In the genomic region with DNA sequence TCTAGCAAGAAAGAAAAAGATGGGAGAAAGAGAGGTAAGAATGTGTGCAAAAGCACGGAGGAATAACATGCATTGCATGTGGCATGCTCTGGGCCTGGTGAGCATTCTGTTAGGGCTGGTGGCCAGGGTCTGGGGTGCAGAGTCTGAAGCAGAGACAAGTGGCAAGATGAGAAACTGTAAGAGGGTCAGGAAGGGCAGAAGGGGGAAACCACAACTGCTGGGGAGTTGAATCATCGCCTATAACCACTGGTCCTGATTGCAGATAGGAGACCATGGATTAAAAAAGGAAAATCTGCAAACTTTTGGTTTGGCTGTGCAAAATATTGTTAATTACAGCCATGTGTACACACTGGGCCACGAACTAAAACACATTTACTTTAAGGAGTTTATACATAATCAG, we compare ENCODE assay signal across 16 cellular contexts.
A peak's percentile ranks its signal among the peaks of the same experiment; 100 is the strongest.
DNase-seq lines count a peak whose midpoint lies in the region; ATAC-seq, FAIRE-seq and TF ChIP-seq lines count a peak whose summit lies in the region.
"Had no signal": no experiment of that assay in that cellular context is flagged by ENCODE, and none has a peak within 500 bp of the region (broad histone marks: within the 10 kb centered on the region; RNA-seq: fewer than 3 reads in every experiment).

No MANE protein-coding gene starts in this region.

- no peaks in the 10 kb centered on the region for H3K9me3 Mint-ChIP-seq in T-cell
- H3K9me3 Mint-ChIP-seq: naive B cell had no signal

- CTCF ChIA-PET in T-cell (lab: Charles Lee) = interaction anchor here in 1 of 2 donors (1.2 kb wide), 1 partner anchor 10 kb away, joined by 3 read pairs; no protein-coding TSS in a partner anchor

- no peaks in the 10 kb centered on the region for H3K36me3 Mint-ChIP-seq in T-cell
- H3K36me3 Mint-ChIP-seq: naive B cell had no signal

- H3K4me3 ChIP-seq in AG10803 (ENCODE audit: low read length) = no peak overlapping the region
- H3K4me3 ChIP-seq: tibial nerve had no signal

- FAIRE-seq in GM12892 (lab: Jason Lieb, UNC) = peak; percentile 51

- peak; percentile 74 for DNase-seq in AG10803 (ENCODE audit: low read depth)
- no peak for DNase-seq in GM12892 (ENCODE audit: insufficient read length)
- no peak for DNase-seq in T-cell
- DNase-seq in hepatic stellate cell (ENCODE audit: low spot score) = peak; percentile 16
- no peak for DNase-seq in NCI-H1436 treated with DMSO at 0.1 percent for 48 hours (lab: John Stamatoyannopoulos, UW)
- no peak for DNase-seq in left cardiac atrium
- DNase-seq: activated CD8-positive, alpha-beta memory T cell treated with anti-CD3 and anti-CD28 coated beads, Interleukin-2, amount 50 U/mL, for 4 hours; DND-41; erythroblast; naive B cell; NCI-H1694 treated with DMSO at 0.1 percent for 48 hours; NCI-H748 treated with DMSO at 0.1 percent for 48 hours; SHP77 had no signal

- ATAC-seq in T-cell (replicated peaks in 1 of 4) = no peak
- no peak for ATAC-seq in HG02623 (IDR thresholded peaks at IDR 0.05; ENCODE audit: unreplicated experiment)
- ATAC-seq in left cardiac atrium = no peak
- no peak for ATAC-seq in GM18520 (IDR thresholded peaks at IDR 0.05; ENCODE audit: unreplicated experiment)

- peaks cover 44 to 84% (median 69%) of the 10 kb centered on the region in 3 donors for H3K4me1 Mint-ChIP-seq in T-cell

- peak overlapping the region; percentile 67 to 79 for H3K27ac Mint-ChIP-seq in T-cell
- H3K27ac Mint-ChIP-seq: naive B cell had no signal

- intact Hi-C loops in left cardiac atrium (cut with DNase I) = no loop called here

- no peak for TF ChIP-seq CTCF in AG10803 (conservative IDR thresholded peaks at IDR 0.05; ENCODE audit: low read length)

- no peaks in the 10 kb centered on the region for H3K27me3 Mint-ChIP-seq in T-cell
- H3K27me3 Mint-ChIP-seq: naive B cell had no signal

- POLR2A ChIA-PET in T-cell (lab: Charles Lee) = no interaction called here

- TF ChIP-seq POLR2A in GM12892 (IDR thresholded peaks at IDR 0.05; ENCODE audit: low read depth, low read length) = no peak

- no peak overlapping the region for H3K4me3 Mint-ChIP-seq in T-cell
- H3K4me3 Mint-ChIP-seq: naive B cell had no signal

Comparison
In these comparisons a context has a peak if more than half of its experiments do, and no peak if none do; other contexts are left out.
1. DNase-seq: peak in AG10803 (single experiment) and hepatic stellate cell (single experiment); none in GM12892 (single experiment), T-cell (0 of 34), NCI-H1436 treated with DMSO at 0.1 percent for 48 hours (single experiment) and left cardiac atrium (single experiment).